11 cellular contexts compared by ENCODE assay signal in the genomic region with DNA sequence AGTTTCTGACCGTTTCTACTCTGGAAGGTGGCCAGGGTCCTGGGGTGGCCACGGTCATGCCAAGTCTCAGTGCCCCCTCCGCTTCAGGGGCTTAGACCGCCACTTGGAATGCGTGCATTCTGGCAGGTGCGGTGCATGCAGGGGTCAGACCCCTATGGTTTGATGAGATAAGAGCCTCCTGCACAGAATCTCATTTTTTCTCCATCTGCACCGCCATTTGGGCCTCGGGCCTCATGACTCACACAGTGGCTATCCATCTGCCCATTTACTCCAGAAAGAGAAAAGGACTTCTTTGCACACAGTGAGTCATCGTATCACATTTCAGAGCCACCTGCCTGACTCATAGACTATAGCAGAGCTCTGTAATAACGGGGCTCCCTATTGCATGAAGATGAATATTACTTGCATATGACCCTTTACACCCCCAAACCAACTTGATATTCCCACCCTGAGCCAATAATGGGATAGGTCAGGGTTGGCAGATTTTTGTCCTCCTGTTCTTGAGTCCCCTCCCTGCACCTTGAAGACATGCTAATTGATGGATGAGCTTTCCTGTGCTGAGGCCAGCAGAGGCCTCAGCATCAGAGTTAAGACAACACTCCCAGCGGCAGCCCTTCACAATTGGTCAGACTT.
DNase-seq lines count a peak whose midpoint lies in the region; ATAC-seq, FAIRE-seq and TF ChIP-seq lines count a peak whose summit lies in the region.
"Had no signal": no experiment of that assay in that cellular context is flagged by ENCODE, and none has a peak within 500 bp of the region (broad histone marks: within the 10 kb centered on the region; RNA-seq: fewer than 3 reads in every experiment).

No MANE protein-coding gene starts in this region.

- DNase-seq in HS-27A (ENCODE audit: low read depth) (peak; percentile 84), SJCRH30 (peak; percentile 79 to 87), foreskin melanocyte (peak; percentile 64), D721Med (ENCODE audit: insufficient read length, low spot score) (no peak), GM19240 (ENCODE audit: insufficient read length, low spot score) (no peak)
- no peak for DNase-seq in activated CD8-positive, alpha-beta memory T cell treated with anti-CD3 and anti-CD28 coated beads, Interleukin-2, amount 50 U/mL, for 48 hours
- DNase-seq: activated gamma-delta T cell treated with Interleukin-2 at 50 U/mL for 16 hours, COR-L47, kidney had no signal

- H3K4me1 ChIP-seq in SJCRH30: peaks cover 31% of the 10 kb centered on the region

- peak overlapping the region; percentile 10; the same call in 1 of the 2 replicates for H3K4me3 ChIP-seq in SJCRH30

- H3K9me3 ChIP-seq in SJCRH30 (replicated peaks): no peaks in the 10 kb centered on the region

- no peak for ATAC-seq in HG03025 (IDR thresholded peaks at IDR 0.05; ENCODE audit: low FRiP score, unreplicated experiment)

- H3K27ac ChIP-seq in SJCRH30: peak overlapping the region; percentile 35

- peak; percentile 27 for FAIRE-seq in A204.1 (lab: Jason Lieb, UNC)
- FAIRE-seq in D721Med (lab: Jason Lieb, UNC): no peak
- FAIRE-seq: kidney had no signal

- no peak for TF ChIP-seq CTCF in D721Med (IDR thresholded peaks at IDR 0.05; ENCODE audit: insufficient read depth, missing control alignments)

- no peaks in the 10 kb centered on the region for H3K27me3 ChIP-seq in SJCRH30

- no peaks in the 10 kb centered on the region for H3K36me3 ChIP-seq in SJCRH30

Comparison
In these comparisons a context has a peak if more than half of its experiments do, and no peak if none do; other contexts are left out.
1. DNase-seq: peak in HS-27A (single experiment), SJCRH30 (2 of 2) and foreskin melanocyte (single experiment); none in D721Med (single experiment), activated CD8-positive, alpha-beta memory T cell treated with anti-CD3 and anti-CD28 coated beads, Interleukin-2, amount 50 U/mL, for 48 hours (single experiment) and GM19240 (single experiment).